In the genomic region with DNA sequence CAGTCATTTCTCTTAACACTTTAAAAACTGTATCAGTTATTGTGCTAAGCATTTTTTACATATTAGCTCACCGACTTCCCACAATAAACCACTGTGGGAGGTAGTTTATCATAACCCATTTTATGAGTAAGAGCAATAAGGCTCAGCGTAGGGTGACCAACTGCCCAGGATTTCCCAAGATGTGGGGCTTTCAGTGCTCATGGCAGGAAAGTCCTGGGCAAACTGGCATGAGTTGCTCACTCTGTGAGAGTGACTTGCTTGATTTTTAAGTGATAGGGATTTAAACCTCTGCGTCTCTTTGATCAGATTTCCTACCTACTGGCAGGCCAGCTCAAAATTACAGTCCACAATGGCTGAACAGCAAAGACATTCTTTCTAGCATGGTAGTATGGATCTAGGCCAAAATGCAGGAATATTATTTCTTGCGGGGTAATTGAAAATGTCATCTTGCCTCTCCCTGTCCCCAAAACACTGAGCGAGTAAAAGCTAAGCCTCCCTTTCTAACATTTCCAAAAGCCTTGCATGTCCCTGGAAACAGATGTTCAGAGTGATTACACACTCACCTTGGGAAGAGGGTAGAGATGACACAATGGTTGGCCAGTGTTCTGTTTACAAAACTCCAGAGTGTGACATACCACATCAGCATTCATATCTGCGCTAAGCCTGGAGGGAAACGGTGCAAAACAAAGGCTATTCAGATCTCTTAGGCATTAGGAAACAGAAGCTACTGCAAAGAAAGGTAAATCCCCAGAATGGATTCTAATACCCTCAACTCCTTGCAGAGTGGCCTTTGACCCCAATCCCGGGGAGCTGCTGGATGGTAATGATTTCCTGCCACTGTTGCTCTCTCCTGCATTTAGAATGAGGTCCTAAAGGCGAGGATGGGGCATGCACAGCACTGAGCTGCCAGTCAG, we compare ENCODE assay signal across 8 cellular contexts.
DNase-seq lines count a peak whose midpoint lies in the region; ATAC-seq, FAIRE-seq and TF ChIP-seq lines count a peak whose summit lies in the region.

No MANE protein-coding gene starts in this region.

- no peaks in the 10 kb centered on the region for H3K4me1 ChIP-seq in endothelial cell of umbilical vein (ENCODE audit: control insufficient read depth, extremely low read depth, insufficient read depth, low read length)

- TF ChIP-seq CTCF in endothelial cell of umbilical vein (IDR thresholded peaks at IDR 0.05; ENCODE audit: extremely low read depth in 1 of 2, insufficient read depth in 1 of 2, low read depth in 1 of 2, low read length in 2 of 2) (no peak), omental fat pad (IDR thresholded peaks at IDR 0.05) (no peak)

- H3K9me3 ChIP-seq in endothelial cell of umbilical vein (replicated peaks; ENCODE audit: control insufficient read depth, insufficient read depth, low read length), result no peaks in the 10 kb centered on the region

- H3K4me3 ChIP-seq in endothelial cell of umbilical vein (replicated peaks in 1 of 3; ENCODE audit: insufficient read depth in 1 of 3, low read depth in 1 of 3, low read length in 3 of 3), result no peak overlapping the region

- H3K27ac ChIP-seq in endothelial cell of umbilical vein (ENCODE audit: insufficient read depth, low read depth, low read length), result no peak overlapping the region

- no peaks in the 10 kb centered on the region for H3K9me1 ChIP-seq in endothelial cell of umbilical vein (replicated peaks; ENCODE audit: control insufficient read depth, extremely low read depth, insufficient read depth, low read length)

- TF ChIP-seq POLR2A in endothelial cell of umbilical vein (IDR thresholded peaks at IDR 0.05; ENCODE audit: low read depth, low read length), result no peak

- no TSS peak for BruUV-seq in endothelial cell of umbilical vein (replicated peaks; lab: Mats Ljungman, UMichigan)

- dilution Hi-C loops in endothelial cell of umbilical vein (cut with MboI; ENCODE audit: extremely low pct_ligation_motif_present, low sequenced_read_pairs), result no loop called here

- H2AFZ ChIP-seq in endothelial cell of umbilical vein (ENCODE audit: low read depth, low read length), result no peak overlapping the region

- POLR2A ChIA-PET in endothelial cell of umbilical vein (lab: Charles Lee), result no interaction called here

- no peaks in the 10 kb centered on the region for H4K20me1 ChIP-seq in endothelial cell of umbilical vein (replicated peaks; ENCODE audit: control insufficient read depth, extremely low read depth, insufficient read depth, low read length)

- no peak overlapping the region for H3K4me2 ChIP-seq in endothelial cell of umbilical vein (ENCODE audit: insufficient read depth, low read length)

- FAIRE-seq in endothelial cell of umbilical vein (lab: Jason Lieb, UNC), result peak; percentile 31

- intact Hi-C loops in endothelial cell of umbilical vein (cut with micrococcal nuclease), result no loop called here
- intact Hi-C loops in posterior cingulate gyrus (cut with DNase I), result no loop called here

- H3K27me3 ChIP-seq in endothelial cell of umbilical vein (ENCODE audit: control insufficient read depth in 2 of 2, insufficient read depth in 2 of 2, low read length in 2 of 2), result peaks cover 0 to 3% of the 10 kb centered on the region in 2 experiments

- H3K36me3 ChIP-seq in endothelial cell of umbilical vein (ENCODE audit: control insufficient read depth in 2 of 2, extremely low read depth in 1 of 2, insufficient read depth in 2 of 2, low read length in 2 of 2), result no peaks in the 10 kb centered on the region

- H3K9ac ChIP-seq in endothelial cell of umbilical vein (replicated peaks; ENCODE audit: extremely low read depth, insufficient read depth, low read length), result no peak overlapping the region

- H3K79me2 ChIP-seq in endothelial cell of umbilical vein (ENCODE audit: control insufficient read depth, insufficient read depth, low read length), result no peaks in the 10 kb centered on the region

- CTCF ChIA-PET in endothelial cell of umbilical vein (lab: Charles Lee), result interaction anchor here (0.6 to 3.4 kb wide), 3 partner anchors 12 to 230 kb away, joined by 3 to 21 read pairs (median 5); no protein-coding TSS in a partner anchor

- peak; percentile 48 for ATAC-seq in omental fat pad (ENCODE audit: low FRiP score)

- peak; percentile 80 for DNase-seq in ELF-1 (ENCODE audit: low read depth, low spot score)
- DNase-seq in NCI-H460 (ENCODE audit: extremely low read depth, low read depth), result peak; percentile 53
- peak; percentile 31 for DNase-seq in endothelial cell of umbilical vein (ENCODE audit: low read depth, low spot score)
- no peak for DNase-seq in omental fat pad (ENCODE audit: low spot score)
- DNase-seq in stimulated activated CD8-positive, alpha-beta memory T cell treated with anti-CD3 and anti-CD28 coated beads, Interleukin-4, amount 100 ng/mL, for 48 hours, result no peak
- DNase-seq in activated CD8-positive, alpha-beta memory T cell treated with anti-CD3 and anti-CD28 coated beads, Interleukin-2, amount 50 U/mL, for 48 hours, result no peak
- no peak for DNase-seq in posterior cingulate gyrus
- DNase-seq in T-helper 1 cell, result no peak

TF ChIP-seq in endothelial cell of umbilical vein, 7 proteins besides CTCF, POLR2A, EP300 and RAD21:
- no peak for TF ChIP-seq MYC (IDR thresholded peaks at IDR 0.05; ENCODE audit: low read depth, low read length)
- TF ChIP-seq GATA2 (IDR thresholded peaks at IDR 0.05; ENCODE audit: insufficient read depth, insufficient read length, low read depth, low read length), result no peak
- TF ChIP-seq POLR2AphosphoS5 (IDR thresholded peaks at IDR 0.05; ENCODE audit: insufficient read depth, low read depth, low read length), result no peak

Comparison
In these comparisons a context has a peak if more than half of its experiments do, and no peak if none do; other contexts are left out.
1. DNase-seq: peak in ELF-1 (single experiment), NCI-H460 (single experiment) and endothelial cell of umbilical vein (single experiment); none in omental fat pad (single experiment), stimulated activated CD8-positive, alpha-beta memory T cell treated with anti-CD3 and anti-CD28 coated beads, Interleukin-4, amount 100 ng/mL, for 48 hours (single experiment), activated CD8-positive, alpha-beta memory T cell treated with anti-CD3 and anti-CD28 coated beads, Interleukin-2, amount 50 U/mL, for 48 hours (single experiment), posterior cingulate gyrus (0 of 10) and T-helper 1 cell (0 of 5).